In the genomic region with DNA sequence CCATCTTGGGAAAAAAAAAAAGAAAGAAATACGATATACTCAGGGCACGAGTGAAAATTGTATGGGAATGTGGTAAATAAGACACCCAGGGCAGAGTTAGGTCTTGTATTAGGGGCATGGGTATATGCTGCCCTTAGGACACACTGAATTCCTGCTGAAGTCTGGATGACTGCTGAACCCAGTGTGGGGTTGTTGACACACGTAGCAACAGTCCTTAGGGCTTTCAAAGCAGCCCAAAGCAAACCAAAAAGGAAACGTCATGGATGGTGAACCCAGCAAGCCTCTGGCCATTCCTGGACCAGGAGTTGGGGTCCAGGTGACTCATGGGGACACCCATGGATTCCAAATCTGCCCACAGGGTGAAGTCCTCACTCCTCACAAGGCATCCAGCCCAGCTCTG, we compare ENCODE assay signal across 25 cellular contexts. TPM values are rescaled to one million over a fixed set of nuclear protein-coding genes. Genes with fewer than 3 reads are reported as not detected.
"Had no signal": no experiment of that assay in that cellular context is flagged by ENCODE, and none has a peak within 500 bp of the region (broad histone marks: within the 10 kb centered on the region; RNA-seq: fewer than 3 reads in every experiment).

No MANE protein-coding gene starts in this region.

- H3K36me3 ChIP-seq: breast epithelium, colonic mucosa, lower lobe of right lung, sigmoid colon had no signal

- H3K79me2 ChIP-seq: parathyroid adenoma had no signal

- H2AFZ ChIP-seq: parathyroid adenoma had no signal

- H3K9ac ChIP-seq: parathyroid adenoma had no signal

- DNase-seq: activated CD4-positive, alpha-beta T cell treated with anti-CD3 and anti-CD28 coated beads for 1 hour; activated CD4-positive, alpha-beta T cell treated with anti-CD3 and anti-CD28 coated beads, Interleukin-2, amount 50 U/mL, for 1 hour; activated CD8-positive, alpha-beta T cell treated with anti-CD3 and anti-CD28 coated beads, Interleukin-2, amount 10 ng/mL, durations not matched to agents 7 days and 5 days; activated naive CD4-positive, alpha-beta T cell; activated naive CD8-positive, alpha-beta T cell treated with anti-CD3 and anti-CD28 coated beads for 36 hours; colonic mucosa; dorsolateral prefrontal cortex; effector memory CD8-positive, alpha-beta T cell; heart right ventricle; natural killer cell; sigmoid colon; stimulated activated CD4-positive, alpha-beta T cell treated with anti-CD3 and anti-CD28 coated beads, Interleukin-4, amount 100 ng/mL, for 1 hour; stimulated activated naive CD4-positive, alpha-beta T cell; testis; trophoblast cell had no signal

- H3K4me1 ChIP-seq: colonic mucosa had no signal

- H3K27me3 ChIP-seq: breast epithelium, colonic mucosa, dorsolateral prefrontal cortex, heart right ventricle, neutrophil, sigmoid colon, testis had no signal

- H3K4me3 ChIP-seq: breast epithelium, colonic mucosa, dorsolateral prefrontal cortex, heart right ventricle, lower lobe of right lung, sigmoid colon, smooth muscle cell, testis had no signal

- H3K9me3 ChIP-seq: breast epithelium, colonic mucosa, heart right ventricle, lower lobe of right lung, neutrophil, sigmoid colon, testis had no signal

- FAIRE-seq: endothelial cell of umbilical vein, kidney had no signal

- H3K4me2 ChIP-seq: smooth muscle cell had no signal

- H3K27ac ChIP-seq: colonic mucosa, dorsolateral prefrontal cortex, heart right ventricle, lower lobe of right lung, neutrophil, sigmoid colon, testis had no signal

- ATAC-seq: activated CD8-positive, alpha-beta T cell treated with anti-CD3 and anti-CD28 coated beads, Interleukin-2, amount 10 ng/mL, durations not matched to agents 7 days and 5 days; effector memory CD8-positive, alpha-beta T cell; esophagus mucosa; heart right ventricle; left lobe of liver; lower lobe of right lung; natural killer cell; SK-N-SH treated with all-trans-retinoic acid at 6 μM for 48 hours had no signal

RNA-seq across cellular contexts. Expression of a gene that starts 27.1 kb away (rescaled TPM):
- total RNA-seq: activated CD8-positive, alpha-beta T cell treated with anti-CD3 and anti-CD28 coated beads, Interleukin-2, amount 10 ng/mL, durations not matched to agents 7 days and 5 days had no signal
